8 cellular contexts compared by ENCODE assay signal in the genomic region with DNA sequence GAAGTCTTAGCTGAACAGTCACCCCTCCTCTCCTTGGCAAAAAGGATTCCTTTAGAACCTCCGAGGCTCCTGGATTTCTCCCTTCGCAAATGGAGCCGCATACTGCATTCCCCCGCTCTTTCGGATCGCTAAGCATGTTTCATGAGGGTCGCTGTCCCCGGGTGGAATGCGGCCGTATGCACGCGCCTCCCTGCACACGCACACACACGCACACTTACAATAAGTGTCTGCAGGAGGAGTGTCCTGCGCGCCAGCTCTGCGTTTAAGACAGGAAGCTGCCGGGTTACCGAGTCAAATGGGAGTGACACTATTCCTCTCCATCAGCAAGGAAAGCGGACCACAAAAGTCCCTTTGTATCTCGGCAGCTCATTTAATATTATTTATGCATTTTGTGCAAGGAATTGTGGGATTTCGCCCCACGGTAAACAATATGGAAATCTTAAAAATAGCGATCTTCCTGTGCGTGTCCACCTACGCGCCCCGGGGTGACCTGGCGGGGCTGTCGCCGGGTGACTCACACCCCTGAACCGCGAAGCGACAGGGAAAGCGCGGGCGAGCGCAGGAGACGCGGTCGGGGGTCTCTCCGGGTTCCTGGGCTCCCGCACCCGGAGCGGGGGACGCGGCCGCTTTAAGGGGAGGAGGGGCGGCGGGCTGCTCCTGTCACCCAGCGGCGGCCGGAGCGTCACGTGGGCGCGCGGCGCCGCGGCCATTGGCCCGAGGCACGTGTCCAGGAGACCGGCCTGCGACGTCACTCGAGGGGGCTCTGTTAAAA. TPM values are rescaled to one million over a fixed set of nuclear protein-coding genes. Genes with fewer than 3 reads are reported as not detected.
DNase-seq lines count a peak whose midpoint lies in the region; ATAC-seq, FAIRE-seq and TF ChIP-seq lines count a peak whose summit lies in the region.

No MANE protein-coding gene starts in this region.

- H3K27ac ChIP-seq in heart left ventricle: no peak overlapping the region
- H3K27ac ChIP-seq in pancreas: no peak overlapping the region

- intact Hi-C loops in heart left ventricle (cut with DNase I): loop anchor here in 3 of 10 donors (10.0 kb wide), 3 partner anchors 48 to 82 kb away; no protein-coding TSS in a partner anchor
- intact Hi-C loops in pancreas (cut with DNase I): no loop called here

- H3K9me3 ChIP-seq in heart left ventricle (no peaks in the 10 kb centered on the region), pancreas (no peaks in the 10 kb centered on the region)

- peaks cover 2% of the 10 kb centered on the region for H3K36me3 Mint-ChIP-seq in activated naive CD8-positive, alpha-beta T cell treated with anti-CD3 and anti-CD28 coated beads for 36 hours

- H3K27me3 Mint-ChIP-seq in activated naive CD8-positive, alpha-beta T cell treated with anti-CD3 and anti-CD28 coated beads for 36 hours: peaks cover 86% of the 10 kb centered on the region

- H3K27me3 ChIP-seq in heart left ventricle (peaks cover 92 to 96% (median 95%) of the 10 kb centered on the region in 9 donors), pancreas (peaks cover 9 to 80% (median 20%) of the 10 kb centered on the region in 4 donors)

- CTCF ChIA-PET in GM10248 (lab: Yijun Ruan, JAX): no interaction called here

- DNase-seq in ELF-1 (ENCODE audit: low read depth, low spot score): peak; percentile 70
- DNase-seq in NB4 (ENCODE audit: low read depth): peak; percentile 17
- no peak for DNase-seq in activated naive CD8-positive, alpha-beta T cell treated with anti-CD3 and anti-CD28 coated beads for 36 hours
- DNase-seq in heart left ventricle: peak; percentile 57 to 80 (median 65)
- peak; percentile 63 to 87 (median 70) for DNase-seq in pancreas
- DNase-seq in GM10248 (ENCODE audit: extremely low spot score): no peak

- no peak for FAIRE-seq in pancreas (lab: Jason Lieb, UNC)

- no peak overlapping the region for H3K4me3 ChIP-seq in NB4 (ENCODE audit: low read depth, low read length)
- H3K4me3 ChIP-seq in heart left ventricle: peak overlapping the region; percentile 20 to 63 (median 52)
- H3K4me3 ChIP-seq in pancreas: peak overlapping the region; percentile 8 to 57 (median 30)

- no peak overlapping the region for H3K27ac Mint-ChIP-seq in activated naive CD8-positive, alpha-beta T cell treated with anti-CD3 and anti-CD28 coated beads for 36 hours

- no peaks in the 10 kb centered on the region for H3K9me3 Mint-ChIP-seq in activated naive CD8-positive, alpha-beta T cell treated with anti-CD3 and anti-CD28 coated beads for 36 hours

- TF ChIP-seq POLR2A in NB4 (IDR thresholded peaks at IDR 0.05; ENCODE audit: extremely low read depth, insufficient read length) (no peak), heart left ventricle (IDR thresholded peaks at IDR 0.05) (no peak)

- no peaks in the 10 kb centered on the region for H3K36me3 ChIP-seq in heart left ventricle
- H3K36me3 ChIP-seq in pancreas: no peaks in the 10 kb centered on the region

- no peak for TF ChIP-seq CTCF in NB4 (IDR thresholded peaks at IDR 0.05; ENCODE audit: low read depth, low read length)
- TF ChIP-seq CTCF in heart left ventricle (IDR thresholded peaks at IDR 0.05): no peak
- TF ChIP-seq CTCF in pancreas (IDR thresholded peaks at IDR 0.05): no peak
- no peak for TF ChIP-seq CTCF in GM10248 (IDR thresholded peaks at IDR 0.05; ENCODE audit: control extremely low read depth, extremely low read depth, low read depth, missing control alignments)

- POLR2A ChIA-PET in GM10248 (lab: Yijun Ruan, JAX): no interaction called here

- H3K4me1 Mint-ChIP-seq in activated naive CD8-positive, alpha-beta T cell treated with anti-CD3 and anti-CD28 coated beads for 36 hours: peaks cover 17% of the 10 kb centered on the region

- H3K4me3 Mint-ChIP-seq in activated naive CD8-positive, alpha-beta T cell treated with anti-CD3 and anti-CD28 coated beads for 36 hours: peak overlapping the region; percentile 61

- H3K4me1 ChIP-seq in heart left ventricle (peaks cover 0 to 49% (median 25%) of the 10 kb centered on the region in 12 donors), pancreas (peaks cover 0 to 12% (median 0%) of the 10 kb centered on the region in 3 donors)

- 1 to 2% (median 2%) methylated on average over 41 to 67 of the region's 67 CpGs for WGBS in heart left ventricle, 4 donors
- 2% methylated on average over 66 to 67 of the region's 67 CpGs for WGBS in pancreas, 2 donors

- ATAC-seq in heart left ventricle: peak; percentile 44 to 88 (median 86)
- ATAC-seq in pancreas: peak; percentile 89 to 91 (median 90)
- no peak for ATAC-seq in HG03432 (IDR thresholded peaks at IDR 0.05; ENCODE audit: unreplicated experiment)
- no peak for ATAC-seq in HG03439 (IDR thresholded peaks at IDR 0.05; ENCODE audit: unreplicated experiment)

RNA-seq across cellular contexts. Expression of a gene that starts 1.0 kb away (rescaled TPM):
- total RNA-seq in activated naive CD8-positive, alpha-beta T cell treated with anti-CD3 and anti-CD28 coated beads for 36 hours: not detected
- total RNA-seq in heart left ventricle: under 1 TPM in 1 of 9 donors, not detected in 8; 0.06 TPM
- under 1 TPM in 1 of 2 donors, not detected in 1; 0.08 TPM for polyA plus RNA-seq in heart left ventricle
- total RNA-seq in pancreas: not detected
- polyA plus RNA-seq in pancreas: not detected

Comparison
In these comparisons a context has a peak if more than half of its experiments do, and no peak if none do; other contexts are left out.
1. DNase-seq: peak in ELF-1 (single experiment), NB4 (single experiment), heart left ventricle (5 of 5) and pancreas (6 of 6); none in activated naive CD8-positive, alpha-beta T cell treated with anti-CD3 and anti-CD28 coated beads for 36 hours (single experiment) and GM10248 (single experiment).
2. ATAC-seq: peak in heart left ventricle (4 of 4) and pancreas (4 of 4); none in HG03432 (single experiment) and HG03439 (single experiment).